Comparison of ENCODE assay signal across 8 cellular contexts in genomic region chr5:94793816-94794198, GRCh38.
DNase-seq lines count a peak whose midpoint lies in the region; ATAC-seq and TF ChIP-seq lines count a peak whose summit lies in the region.

No MANE protein-coding gene starts in this region.

- H3K9me3 ChIP-seq in effector memory CD4-positive, alpha-beta T cell (ENCODE audit: control insufficient read depth, low read length): no peaks in the 10 kb centered on the region

- H3K27ac ChIP-seq in effector memory CD4-positive, alpha-beta T cell (ENCODE audit: insufficient read depth, low read length, poor library complexity, severe bottlenecking): peak overlapping the region; percentile 39
- no peak overlapping the region for H3K27ac ChIP-seq in coronary artery

- H3K4me3 ChIP-seq in effector memory CD4-positive, alpha-beta T cell (ENCODE audit: insufficient read depth, low read depth, low read length, poor library complexity, severe bottlenecking): no peak overlapping the region
- no peak overlapping the region for H3K4me3 ChIP-seq in coronary artery

- DNase-seq in EH (ENCODE audit: low read depth) (peak; percentile 47), medulla oblongata (ENCODE audit: extremely low spot score) (no peak), coronary artery (ENCODE audit: low spot score) (no peak), NCI-H345 (lab: John Stamatoyannopoulos, UW) (no peak)
- DNase-seq in effector memory CD4-positive, alpha-beta T cell: no peak
- DNase-seq in effector CD8-positive, alpha-beta T cell (lab: John Stamatoyannopoulos, UW): no peak

- H3K27me3 ChIP-seq in effector memory CD4-positive, alpha-beta T cell (replicated peaks; ENCODE audit: control insufficient read depth, insufficient read depth, low read length, poor library complexity, severe bottlenecking): no peaks in the 10 kb centered on the region

- peak; percentile 40 for ATAC-seq in GM21423 (IDR thresholded peaks at IDR 0.05; ENCODE audit: unreplicated experiment)
- peak; percentile 23 for ATAC-seq in HG03575 (IDR thresholded peaks at IDR 0.05; ENCODE audit: extremely low read depth, insufficient number of reproducible peaks, low FRiP score, unreplicated experiment)

- H3K36me3 ChIP-seq in effector memory CD4-positive, alpha-beta T cell (ENCODE audit: control insufficient read depth, insufficient read depth, low read length): no peaks in the 10 kb centered on the region

- H3K4me1 ChIP-seq in effector memory CD4-positive, alpha-beta T cell (ENCODE audit: control insufficient read depth, insufficient read depth, low read length, poor library complexity, severe bottlenecking): peaks cover 6% of the 10 kb centered on the region

- no peak for TF ChIP-seq CTCF in coronary artery (IDR thresholded peaks at IDR 0.05)
